In genomic region chr3:148254402-148254801, GRCh38 we compare ENCODE assay signal across 27 cellular contexts.
"Had no signal": no experiment of that assay in that cellular context is flagged by ENCODE, and none has a peak within 500 bp of the region (broad histone marks: within the 10 kb centered on the region; RNA-seq: fewer than 3 reads in every experiment).

No MANE protein-coding gene starts in this region.

- H3K9me3 ChIP-seq: colonic mucosa, gastrocnemius medialis, gastroesophageal sphincter, heart right ventricle had no signal

- H3K4me3 Mint-ChIP-seq: dendritic cell treated with granulocyte-macrophage colony-stimulating factor and Interleukin-4, amounts not matched to agents 40 ng/mL and 50 ng/mL, for 4 days; effector memory CD8-positive, alpha-beta T cell; endodermal cell had no signal

- H3K4me1 ChIP-seq: colonic mucosa, esophagus squamous epithelium, foreskin keratinocyte, gastrocnemius medialis, gastroesophageal sphincter, heart left ventricle, heart right ventricle had no signal

- H3K27me3 Mint-ChIP-seq: dendritic cell treated with granulocyte-macrophage colony-stimulating factor and Interleukin-4, amounts not matched to agents 40 ng/mL and 50 ng/mL, for 4 days; effector memory CD8-positive, alpha-beta T cell had no signal

- H3K36me3 ChIP-seq: colonic mucosa, esophagus squamous epithelium, gastrocnemius medialis, gastroesophageal sphincter, heart left ventricle, heart right ventricle had no signal

- H3K27ac Mint-ChIP-seq: dendritic cell treated with granulocyte-macrophage colony-stimulating factor and Interleukin-4, amounts not matched to agents 40 ng/mL and 50 ng/mL, for 4 days; effector memory CD8-positive, alpha-beta T cell; endodermal cell had no signal

- H3K4me3 ChIP-seq: colonic mucosa, coronary artery, dorsolateral prefrontal cortex, esophagus squamous epithelium, gastrocnemius medialis, gastroesophageal sphincter, heart left ventricle, heart right ventricle had no signal

- DNase-seq: colonic mucosa; cortex of kidney; dermis blood vessel endothelial cell; dorsolateral prefrontal cortex; effector CD4-positive, alpha-beta T cell; effector CD8-positive, alpha-beta T cell; effector memory CD4-positive, alpha-beta T cell; effector memory CD8-positive, alpha-beta T cell; endodermal cell; erythroblast; esophagus squamous epithelium; foreskin fibroblast; foreskin keratinocyte; foreskin melanocyte; gastrocnemius medialis; glutamatergic neuron; head of caudate nucleus; heart left ventricle; heart right ventricle had no signal

- H3K27ac ChIP-seq: colonic mucosa, coronary artery, dorsolateral prefrontal cortex, epithelial cell of prostate, esophagus squamous epithelium, foreskin keratinocyte, gastrocnemius medialis, gastroesophageal sphincter, heart left ventricle, heart right ventricle had no signal

- H3K27me3 ChIP-seq: colonic mucosa, esophagus squamous epithelium, foreskin keratinocyte, gastrocnemius medialis, gastroesophageal sphincter, heart left ventricle, heart right ventricle had no signal

- ATAC-seq: effector memory CD8-positive, alpha-beta T cell; esophagus mucosa; foreskin keratinocyte; gastrocnemius medialis; gastroesophageal sphincter; heart left ventricle; heart right ventricle had no signal

- FAIRE-seq: colon, endometrium, endothelial cell of umbilical vein had no signal
